36 cellular contexts compared by ENCODE assay signal in genomic region chr15:45471151-45471550, GRCh38.
"Had no signal": no experiment of that assay in that cellular context is flagged by ENCODE, and none has a peak within 500 bp of the region (broad histone marks: within the 10 kb centered on the region; RNA-seq: fewer than 3 reads in every experiment).

No MANE protein-coding gene starts in this region.

- H3K9ac ChIP-seq: KMS-11, SK-N-SH had no signal

- H3K36me3 ChIP-seq: adrenal gland, Peyer's patch, SJSA1 had no signal

- ATAC-seq: activated CD4-positive, alpha-beta T cell treated with anti-CD3 and anti-CD28 coated beads for 36 hours; activated naive CD4-positive, alpha-beta T cell treated with anti-CD3 and anti-CD28 coated beads, Interleukin-2, amount 50 U/mL, for 72 hours; activated T-cell treated with anti-CD3 and anti-CD28 coated beads, Interleukin-2, amount 50 U/mL, for 4 hours; PC-3 had no signal

- DNase-seq: activated CD4-positive, alpha-beta memory T cell treated with anti-CD3 and anti-CD28 coated beads for 36 hours; activated CD4-positive, alpha-beta T cell treated with anti-CD3 and anti-CD28 coated beads for 36 hours; activated CD4-positive, alpha-beta T cell treated with anti-CD3 and anti-CD28 coated beads, Interleukin-2, amount 50 U/mL, for 1 hour; activated CD8-positive, alpha-beta memory T cell treated with anti-CD3 and anti-CD28 coated beads, Interleukin-2, amount 50 U/mL, for 4 hours; activated gamma-delta T cell treated with Interleukin-2 at 50 U/mL for 16 hours; activated naive CD4-positive, alpha-beta T cell treated with anti-CD3 and anti-CD28 coated beads for 36 hours; activated T-cell treated with anti-CD3 and anti-CD28 coated beads for 4 hours; activated T-cell treated with anti-CD3 and anti-CD28 coated beads, Interleukin-2, amount 50 U/mL, for 4 hours; adrenal gland; anterior cingulate cortex; caudate nucleus; cerebellar nuclear complex; MM.1S; MV-4-11; NCI-H1092; NCI-H1436 treated with DMSO at 0.1 percent for 48 hours; NCI-H1694 treated with DMSO at 0.1 percent for 48 hours; NCI-H2029 treated with DMSO at 0.1 percent for 48 hours; NCI-H2107; NCI-H2171; NCI-H510A; NCI-H526; NCI-H748 treated with DMSO at 0.1 percent for 48 hours; NK-92 treated with Interleukin-12 subunit alpha and Interleukin-12 subunit beta, amount 100 ng/mL, for 24 hours; PC-3; Peyer's patch; RPMI8226; SHP77 treated with DMSO at 0.1 percent for 48 hours; SK-N-SH had no signal

- H3K4me3 ChIP-seq: adrenal gland, Peyer's patch, SJSA1 had no signal

- H3K4me1 Mint-ChIP-seq: activated CD4-positive, alpha-beta T cell treated with anti-CD3 and anti-CD28 coated beads for 36 hours; brain had no signal

- H3K27ac ChIP-seq: adrenal gland, KMS-11, Peyer's patch, SJSA1 had no signal

- H3K9me3 ChIP-seq: adrenal gland, Peyer's patch, SJSA1, SK-N-SH had no signal

- H3K4me1 ChIP-seq: adrenal gland, SJSA1 had no signal

- H3K36me3 Mint-ChIP-seq: activated CD4-positive, alpha-beta memory T cell treated with anti-CD3 and anti-CD28 coated beads for 36 hours; activated naive CD4-positive, alpha-beta T cell treated with anti-CD3 and anti-CD28 coated beads, Interleukin-2, amount 50 U/mL, for 72 hours; brain had no signal

- H3K4me3 Mint-ChIP-seq: activated CD4-positive, alpha-beta memory T cell treated with anti-CD3 and anti-CD28 coated beads for 36 hours; activated CD4-positive, alpha-beta T cell treated with anti-CD3 and anti-CD28 coated beads for 36 hours; activated naive CD4-positive, alpha-beta T cell treated with anti-CD3 and anti-CD28 coated beads for 36 hours; activated T-cell treated with anti-CD3 and anti-CD28 coated beads, Interleukin-2, amount 50 U/mL, for 4 hours; activated T-helper 1 cell treated with anti-CD3 and anti-CD28 coated beads, Interleukin-12 subunit alpha, Interleukin-12 subunit beta, Interleukin-2, Interleukin-4 antibody, amounts not matched to agents 30 ng/mL and 10 ng/mL and 1 ng/mL, durations not matched to agents 14 hours and 24 hours and 36 hours; brain; T-helper 1 cell treated with Interleukin-12 subunit alpha and Interleukin-12 subunit beta and Interleukin-4 antibody, amounts not matched to agents 30 μg/mL and 1 μg/mL, for 36 hours; T-helper 2 cell treated with Interferon-gamma antibody and Interleukin-4, amounts not matched to agents 5 μg/mL and 100 μg/mL, for 36 hours had no signal

- H3K27ac Mint-ChIP-seq: activated CD4-positive, alpha-beta memory T cell treated with anti-CD3 and anti-CD28 coated beads for 36 hours; activated CD4-positive, alpha-beta T cell treated with anti-CD3 and anti-CD28 coated beads for 36 hours; activated naive CD4-positive, alpha-beta T cell treated with anti-CD3 and anti-CD28 coated beads for 36 hours; activated naive CD4-positive, alpha-beta T cell treated with anti-CD3 and anti-CD28 coated beads, Interleukin-2, amount 50 U/mL, for 72 hours; activated T-helper 1 cell treated with anti-CD3 and anti-CD28 coated beads, Interleukin-12 subunit alpha, Interleukin-12 subunit beta, Interleukin-2, Interleukin-4 antibody, amounts not matched to agents 30 ng/mL and 10 ng/mL and 1 ng/mL, durations not matched to agents 14 hours and 24 hours and 36 hours; brain; T-helper 1 cell treated with Interleukin-12 subunit alpha and Interleukin-12 subunit beta and Interleukin-4 antibody, amounts not matched to agents 30 μg/mL and 1 μg/mL, for 36 hours; T-helper 2 cell treated with Interferon-gamma antibody and Interleukin-4, amounts not matched to agents 5 μg/mL and 100 μg/mL, for 36 hours had no signal

- H3K9me3 Mint-ChIP-seq: activated CD4-positive, alpha-beta memory T cell treated with anti-CD3 and anti-CD28 coated beads for 36 hours; activated naive CD4-positive, alpha-beta T cell treated with anti-CD3 and anti-CD28 coated beads for 36 hours; activated naive CD4-positive, alpha-beta T cell treated with anti-CD3 and anti-CD28 coated beads, Interleukin-2, amount 50 U/mL, for 72 hours; activated T-cell treated with anti-CD3 and anti-CD28 coated beads, Interleukin-2, amount 50 U/mL, for 4 hours; activated T-helper 1 cell treated with anti-CD3 and anti-CD28 coated beads, Interleukin-12 subunit alpha, Interleukin-12 subunit beta, Interleukin-2, Interleukin-4 antibody, amounts not matched to agents 30 ng/mL and 10 ng/mL and 1 ng/mL, durations not matched to agents 14 hours and 24 hours and 36 hours; brain; T-helper 1 cell treated with Interleukin-12 subunit alpha and Interleukin-12 subunit beta and Interleukin-4 antibody, amounts not matched to agents 30 μg/mL and 1 μg/mL, for 36 hours; T-helper 2 cell treated with Interferon-gamma antibody and Interleukin-4, amounts not matched to agents 5 μg/mL and 100 μg/mL, for 36 hours had no signal

- H3K27me3 ChIP-seq: Peyer's patch, SJSA1 had no signal
